Comparison of ENCODE assay signal across 11 cellular contexts in the genomic region with DNA sequence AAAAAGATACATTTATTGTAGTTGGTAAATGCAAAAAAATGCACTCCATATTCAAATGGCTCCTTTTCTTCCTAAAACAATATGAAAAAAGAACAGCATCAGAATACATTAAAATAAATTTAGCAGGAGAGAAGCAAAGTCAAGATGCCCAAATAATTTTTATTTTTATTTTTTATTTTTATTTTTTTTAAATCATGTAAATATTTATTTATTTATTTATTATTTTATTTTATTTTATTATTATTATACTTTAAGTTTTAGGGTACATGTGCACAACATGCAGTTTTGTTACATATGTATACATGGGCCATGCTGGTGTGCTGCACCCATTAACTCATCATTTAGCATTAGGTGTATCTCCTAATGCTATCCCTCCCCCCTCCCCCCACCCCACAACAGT. TPM values are rescaled to one million over a fixed set of nuclear protein-coding genes. Genes with fewer than 3 reads are reported as not detected.
"Had no signal": no experiment of that assay in that cellular context is flagged by ENCODE, and none has a peak within 500 bp of the region (broad histone marks: within the 10 kb centered on the region; RNA-seq: fewer than 3 reads in every experiment).

No MANE protein-coding gene starts in this region.

RNA-seq across cellular contexts. Expression of a gene that starts 30.2 kb away (rescaled TPM):
- total RNA-seq: activated B cell treated with CpG ODN at 0.5 μM for 24 hours; activated CD4-positive, alpha-beta memory T cell treated with anti-CD3 and anti-CD28 coated beads for 36 hours; activated CD4-positive, alpha-beta memory T cell treated with anti-CD3 and anti-CD28 coated beads, Interleukin-2, amount 10 ng/mL, durations not matched to agents 7 days and 5 days; activated CD4-positive, alpha-beta T cell treated with anti-CD3 and anti-CD28 coated beads for 36 hours; activated CD4-positive, alpha-beta T cell treated with anti-CD3 and anti-CD28 coated beads, Interleukin-2, amount 10 ng/mL, durations not matched to agents 7 days and 5 days; activated CD8-positive, alpha-beta memory T cell treated with anti-CD3 and anti-CD28 coated beads for 36 hours; activated CD8-positive, alpha-beta memory T cell treated with anti-CD3 and anti-CD28 coated beads, Interleukin-2, amount 10 ng/mL, durations not matched to agents 7 days and 5 days; activated CD8-positive, alpha-beta T cell treated with anti-CD3 and anti-CD28 coated beads for 36 hours; activated CD8-positive, alpha-beta T cell treated with anti-CD3 and anti-CD28 coated beads, Interleukin-2, amount 10 ng/mL, durations not matched to agents 7 days and 5 days; T-helper 1 cell treated with Interleukin-12 subunit alpha and Interleukin-12 subunit beta and Interleukin-4 antibody, amounts not matched to agents 30 ng/mL and 1 ng/mL, for 36 hours; T-helper 2 cell treated with Interferon-gamma antibody and Interleukin-4, amounts not matched to agents 100 ng/mL and 5 ng/mL, for 36 hours had no signal
